ENCODE assay signal across 23 cellular contexts in the genomic region with DNA sequence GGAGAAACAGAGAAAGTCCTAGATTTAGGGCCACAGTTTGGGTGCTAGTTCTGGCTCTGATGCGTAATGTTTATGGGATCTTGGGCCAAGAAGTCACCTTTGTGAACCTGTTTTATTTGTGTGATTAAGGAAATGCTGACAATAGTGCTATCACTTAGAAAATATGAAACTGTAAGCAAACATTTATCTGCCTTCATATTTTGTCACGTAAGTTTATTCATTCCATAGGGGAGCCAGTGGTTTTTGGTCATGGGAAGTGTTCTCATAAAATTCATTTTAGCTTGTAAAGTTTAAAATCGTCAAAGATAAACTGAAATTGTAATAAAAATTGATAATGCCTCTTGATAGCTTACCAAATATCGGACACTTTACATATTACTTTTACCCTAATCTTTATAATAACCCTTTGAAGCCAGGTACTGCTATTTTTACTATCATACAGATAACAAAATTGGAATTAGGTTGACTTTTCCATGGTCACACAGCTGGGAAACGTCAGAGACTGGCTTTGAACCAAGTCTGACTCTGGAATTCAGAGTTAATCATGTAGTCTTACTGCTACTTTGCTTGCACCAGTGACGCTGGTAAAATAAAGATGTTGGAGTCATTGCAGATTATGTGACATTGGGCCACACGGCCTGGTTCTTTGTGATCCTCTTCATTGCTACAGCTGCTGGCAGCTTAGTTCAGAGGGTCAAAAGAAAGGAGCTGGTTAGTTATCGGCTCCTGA.
DNase-seq lines count a peak whose midpoint lies in the region; ATAC-seq and TF ChIP-seq lines count a peak whose summit lies in the region.
"Had no signal": no experiment of that assay in that cellular context is flagged by ENCODE, and none has a peak within 500 bp of the region (broad histone marks: within the 10 kb centered on the region; RNA-seq: fewer than 3 reads in every experiment).

No MANE protein-coding gene starts in this region.

- no peak overlapping the region for H3K27ac Mint-ChIP-seq in activated naive CD4-positive, alpha-beta T cell treated with anti-CD3 and anti-CD28 coated beads, Interleukin-2, amount 50 U/mL, for 72 hours
- H3K27ac Mint-ChIP-seq: activated naive CD8-positive, alpha-beta T cell treated with anti-CD3 and anti-CD28 coated beads, Interleukin-2, amount 10 ng/mL, durations not matched to agents 7 days and 5 days; CD4-positive, alpha-beta T cell; T-helper 2 cell treated with Interferon-gamma antibody and Interleukin-4, amounts not matched to agents 5 μg/mL and 100 μg/mL, for 36 hours had no signal

- no peak for TF ChIP-seq CTCF in fibroblast of villous mesenchyme (IDR thresholded peaks at IDR 0.05; ENCODE audit: insufficient read depth, low read depth, low read length)

- H3K4me1 ChIP-seq in adipocyte (ENCODE audit: control insufficient read depth, insufficient read depth, low read length) = no peaks in the 10 kb centered on the region
- H3K4me1 ChIP-seq: upper lobe of right lung had no signal

- peaks cover 0 to 16% of the 10 kb centered on the region in 2 donors for H3K36me3 Mint-ChIP-seq in activated naive CD4-positive, alpha-beta T cell treated with anti-CD3 and anti-CD28 coated beads, Interleukin-2, amount 50 U/mL, for 72 hours

- ATAC-seq in activated naive CD4-positive, alpha-beta T cell treated with anti-CD3 and anti-CD28 coated beads, Interleukin-2, amount 50 U/mL, for 72 hours = no peak
- ATAC-seq in HG03196 (IDR thresholded peaks at IDR 0.05; ENCODE audit: unreplicated experiment) = no peak
- ATAC-seq in HG02610 (IDR thresholded peaks at IDR 0.05; ENCODE audit: unreplicated experiment) = no peak
- ATAC-seq: sciatic nerve, SK-N-SH treated with all-trans-retinoic acid at 6 μM for 48 hours, upper lobe of right lung had no signal

- DNase-seq in AG08395 (ENCODE audit: low spot score) (peak; percentile 11), adipocyte (ENCODE audit: low read depth) (peak; percentile 34), fibroblast of villous mesenchyme (ENCODE audit: low read depth) (peak; percentile 94), myocyte (ENCODE audit: low read depth) (peak; percentile 7), superior temporal gyrus (ENCODE audit: extremely low spot score) (no peak)
- DNase-seq in activated naive CD4-positive, alpha-beta T cell treated with anti-CD3 and anti-CD28 coated beads, Interleukin-2, amount 50 U/mL, for 72 hours (ENCODE audit: low spot score in 2 of 2) = no peak
- DNase-seq: activated CD8-positive, alpha-beta memory T cell treated with anti-CD3 and anti-CD28 coated beads, Interleukin-2, amount 50 U/mL, for 48 hours; activated naive CD8-positive, alpha-beta T cell treated with anti-CD3 and anti-CD28 coated beads, Interleukin-2, amount 10 ng/mL, durations not matched to agents 7 days and 5 days; CD4-positive, alpha-beta T cell; hippocampal formation; KBM-7; NCI-H1694; NCI-H2171; NCI-H524 treated with DMSO at 0.1 percent for 48 hours; RPMI8226; upper lobe of right lung; WERI-Rb-1 had no signal

- H3K9ac ChIP-seq in adipocyte (ENCODE audit: low read length) = no peak overlapping the region

- H3K9me3 ChIP-seq in adipocyte (ENCODE audit: control insufficient read depth, low read length) = no peaks in the 10 kb centered on the region
- H3K9me3 ChIP-seq: upper lobe of right lung had no signal

- no peaks in the 10 kb centered on the region for H3K36me3 ChIP-seq in adipocyte (ENCODE audit: control insufficient read depth, insufficient read depth, low read length, severe bottlenecking)

- no peaks in the 10 kb centered on the region for H3K27me3 ChIP-seq in adipocyte (replicated peaks; ENCODE audit: control insufficient read depth, insufficient read depth, low read length)
- H3K27me3 ChIP-seq: upper lobe of right lung had no signal

- no peak overlapping the region for H3K4me3 ChIP-seq in adipocyte (ENCODE audit: low read length)
- H3K4me3 ChIP-seq in fibroblast of villous mesenchyme (ENCODE audit: low read depth, low read length) = no peak overlapping the region
- H3K4me3 ChIP-seq: coronary artery, upper lobe of right lung had no signal

- H3K9me3 Mint-ChIP-seq in activated naive CD4-positive, alpha-beta T cell treated with anti-CD3 and anti-CD28 coated beads, Interleukin-2, amount 50 U/mL, for 72 hours = no peaks in the 10 kb centered on the region
- H3K9me3 Mint-ChIP-seq: CD4-positive, alpha-beta T cell; T-helper 2 cell treated with Interferon-gamma antibody and Interleukin-4, amounts not matched to agents 5 μg/mL and 100 μg/mL, for 36 hours had no signal

Comparison
In these comparisons a context has a peak if more than half of its experiments do, and no peak if none do; other contexts are left out.
1. DNase-seq: peak in AG08395 (single experiment), adipocyte (single experiment), fibroblast of villous mesenchyme (single experiment) and myocyte (single experiment); none in activated naive CD4-positive, alpha-beta T cell treated with anti-CD3 and anti-CD28 coated beads, Interleukin-2, amount 50 U/mL, for 72 hours (0 of 2) and superior temporal gyrus (single experiment).